Comparison of ENCODE assay signal across 20 cellular contexts in the genomic region with DNA sequence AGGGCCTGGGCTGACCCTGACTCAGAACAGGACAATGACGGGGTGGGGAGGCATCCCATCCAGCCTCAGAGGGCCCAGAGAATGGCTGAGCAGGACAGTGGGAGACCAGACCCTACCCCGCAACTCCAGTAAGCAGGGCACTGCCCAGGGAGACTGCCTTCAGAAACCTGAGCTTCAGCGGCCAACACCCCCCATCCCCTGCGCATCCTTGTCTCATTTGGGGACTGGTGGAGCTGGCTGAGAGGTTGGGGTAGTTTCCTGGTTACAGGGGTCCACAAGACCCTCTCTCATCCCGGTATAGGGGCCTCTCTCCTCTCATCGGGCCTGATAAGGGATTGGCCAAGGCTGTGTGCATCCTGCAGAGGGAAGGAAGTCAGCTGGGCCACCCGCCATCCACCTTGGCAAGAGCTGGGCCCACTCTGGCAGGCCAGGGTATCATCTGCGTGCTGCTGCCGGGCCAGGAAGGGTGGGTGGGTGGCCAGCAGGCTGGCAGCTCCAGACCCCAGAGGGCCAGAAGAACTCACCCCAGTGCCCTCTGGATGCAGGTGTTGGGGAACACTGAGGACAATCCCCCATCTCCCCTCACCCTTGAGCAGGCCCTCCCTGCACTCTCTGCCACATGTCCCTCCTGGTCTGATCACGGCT.
"Had no signal": no experiment of that assay in that cellular context is flagged by ENCODE, and none has a peak within 500 bp of the region (broad histone marks: within the 10 kb centered on the region; RNA-seq: fewer than 3 reads in every experiment).

No MANE protein-coding gene starts in this region.

- H3K9ac ChIP-seq: parathyroid adenoma had no signal

- H3K4me1 ChIP-seq: adrenal gland, parathyroid adenoma, right lobe of liver had no signal

- H3K4me1 Mint-ChIP-seq: activated CD4-positive, alpha-beta T cell treated with anti-CD3 and anti-CD28 coated beads, Interleukin-2, amount 10 ng/mL, durations not matched to agents 7 days and 5 days; activated naive CD4-positive, alpha-beta T cell treated with anti-CD3 and anti-CD28 coated beads, Interleukin-2, amount 50 U/mL, for 24 hours; naive thymus-derived CD4-positive, alpha-beta T cell; stimulated activated naive B cell treated with anti-CD40 and anti-IgM and Interleukin-4, amounts not matched to agents 10 μg/mL and 1 μg/mL and 100 μg/mL, for 72 hours had no signal

- H3K4me3 Mint-ChIP-seq: activated CD4-positive, alpha-beta T cell treated with anti-CD3 and anti-CD28 coated beads, Interleukin-2, amount 10 ng/mL, durations not matched to agents 7 days and 5 days; activated naive CD4-positive, alpha-beta T cell treated with anti-CD3 and anti-CD28 coated beads, Interleukin-2, amount 50 U/mL, for 24 hours; naive thymus-derived CD4-positive, alpha-beta T cell; stimulated activated naive B cell treated with anti-CD40 and anti-IgM and Interleukin-4, amounts not matched to agents 10 μg/mL and 1 μg/mL and 100 μg/mL, for 72 hours; T-helper 1 cell treated with Interleukin-12 subunit alpha and Interleukin-12 subunit beta and Interleukin-4 antibody, amounts not matched to agents 30 μg/mL and 1 μg/mL, for 36 hours had no signal

- H3K9me3 ChIP-seq: adrenal gland, gastroesophageal sphincter, heart right ventricle, neutrophil, right lobe of liver, thyroid gland had no signal

- H3K27ac ChIP-seq: adrenal gland, coronary artery, gastroesophageal sphincter, heart right ventricle, neutrophil, parathyroid adenoma, right lobe of liver, thyroid gland had no signal

- H3K27me3 Mint-ChIP-seq: activated CD4-positive, alpha-beta T cell treated with anti-CD3 and anti-CD28 coated beads, Interleukin-2, amount 10 ng/mL, durations not matched to agents 7 days and 5 days; activated naive CD4-positive, alpha-beta T cell treated with anti-CD3 and anti-CD28 coated beads, Interleukin-2, amount 50 U/mL, for 24 hours; naive thymus-derived CD4-positive, alpha-beta T cell; stimulated activated naive B cell treated with anti-CD40 and anti-IgM and Interleukin-4, amounts not matched to agents 10 μg/mL and 1 μg/mL and 100 μg/mL, for 72 hours had no signal

- ATAC-seq: heart right ventricle; naive thymus-derived CD4-positive, alpha-beta T cell; stimulated activated naive B cell treated with anti-CD40 and anti-IgM and Interleukin-4, amounts not matched to agents 10 μg/mL and 1 μg/mL and 100 μg/mL, for 72 hours had no signal

- H3K4me3 ChIP-seq: adrenal gland, coronary artery, heart right ventricle, right lobe of liver, smooth muscle cell, thyroid gland had no signal

- H3K9me3 Mint-ChIP-seq: activated CD4-positive, alpha-beta T cell treated with anti-CD3 and anti-CD28 coated beads, Interleukin-2, amount 10 ng/mL, durations not matched to agents 7 days and 5 days; activated naive CD4-positive, alpha-beta T cell treated with anti-CD3 and anti-CD28 coated beads, Interleukin-2, amount 50 U/mL, for 24 hours; naive thymus-derived CD4-positive, alpha-beta T cell; stimulated activated naive B cell treated with anti-CD40 and anti-IgM and Interleukin-4, amounts not matched to agents 10 μg/mL and 1 μg/mL and 100 μg/mL, for 72 hours; T-helper 1 cell treated with Interleukin-12 subunit alpha and Interleukin-12 subunit beta and Interleukin-4 antibody, amounts not matched to agents 30 μg/mL and 1 μg/mL, for 36 hours had no signal

- H3K4me2 ChIP-seq: smooth muscle cell had no signal

- DNase-seq: activated CD4-positive, alpha-beta T cell treated with anti-CD3 and anti-CD28 coated beads, Interleukin-2, amount 10 ng/mL, durations not matched to agents 7 days and 5 days; activated CD8-positive, alpha-beta memory T cell treated with anti-CD3 and anti-CD28 coated beads, Interleukin-2, amount 50 U/mL, for 48 hours; activated gamma-delta T cell; activated T-cell treated with anti-CD3 and anti-CD28 coated beads, Interleukin-2, amount 50 U/mL, for 48 hours; heart right ventricle; kidney glomerular epithelial cell; mesenchymal stem cell; naive thymus-derived CD4-positive, alpha-beta T cell; stimulated activated CD4-positive, alpha-beta T cell treated with anti-CD3 and anti-CD28 coated beads, Interleukin-4, amount 100 ng/mL, for 4 hours; stimulated activated naive B cell treated with anti-CD40 and anti-IgM and Interleukin-4, amounts not matched to agents 10 μg/mL and 1 μg/mL and 100 μg/mL, for 72 hours had no signal

- H2AFZ ChIP-seq: parathyroid adenoma had no signal

- H3K27me3 ChIP-seq: adrenal gland, neutrophil, right lobe of liver, thyroid gland had no signal

- H3K27ac Mint-ChIP-seq: activated CD4-positive, alpha-beta T cell treated with anti-CD3 and anti-CD28 coated beads, Interleukin-2, amount 10 ng/mL, durations not matched to agents 7 days and 5 days; activated naive CD4-positive, alpha-beta T cell treated with anti-CD3 and anti-CD28 coated beads, Interleukin-2, amount 50 U/mL, for 24 hours; naive thymus-derived CD4-positive, alpha-beta T cell; stimulated activated naive B cell treated with anti-CD40 and anti-IgM and Interleukin-4, amounts not matched to agents 10 μg/mL and 1 μg/mL and 100 μg/mL, for 72 hours; T-helper 1 cell treated with Interleukin-12 subunit alpha and Interleukin-12 subunit beta and Interleukin-4 antibody, amounts not matched to agents 30 μg/mL and 1 μg/mL, for 36 hours had no signal

- H3K36me3 ChIP-seq: adrenal gland, right lobe of liver, thyroid gland had no signal

- H3K36me3 Mint-ChIP-seq: activated naive CD4-positive, alpha-beta T cell treated with anti-CD3 and anti-CD28 coated beads, Interleukin-2, amount 50 U/mL, for 24 hours had no signal
